Comparison of ENCODE assay signal across 1 cellular context in the genomic region with DNA sequence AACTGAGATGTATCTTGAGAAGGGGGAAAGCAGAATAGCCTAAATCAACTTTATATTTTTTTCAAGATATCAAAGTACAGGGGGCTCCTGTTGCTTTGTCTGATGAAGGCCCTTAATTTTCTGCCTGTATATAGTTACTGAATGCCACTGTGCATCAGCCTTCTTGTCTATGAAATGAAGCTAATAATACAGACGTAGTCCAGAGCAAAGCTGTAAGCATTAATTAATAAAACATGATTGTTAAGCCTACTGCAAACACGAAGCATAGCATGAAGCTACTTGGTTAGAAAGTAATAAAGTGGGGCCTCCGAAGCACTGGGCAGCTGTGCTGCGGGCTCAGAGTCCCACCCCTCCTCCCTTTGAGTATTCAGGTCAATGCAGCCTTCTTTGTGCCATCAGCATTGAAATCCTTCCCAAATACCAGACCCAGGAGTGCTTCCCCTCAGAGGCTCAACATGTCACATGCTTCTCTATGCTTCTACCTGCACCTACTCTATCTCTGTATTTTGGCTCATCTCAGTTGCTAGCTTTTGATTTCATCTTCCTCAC.
TF ChIP-seq lines count a peak whose summit lies in the region.

No MANE protein-coding gene starts in this region.

TF ChIP-seq in H1, 55 proteins besides CTCF, POLR2A, EP300 and RAD21 (continued from another document):
- TF ChIP-seq POU5F1 (IDR thresholded peaks at IDR 0.05; ENCODE audit: low read depth, low read length) (no peak), RBBP5 (IDR thresholded peaks at IDR 0.05; ENCODE audit: borderline replicate concordance, low read depth, low read length) (no peak), BRCA1 (IDR thresholded peaks at IDR 0.05; ENCODE audit: low read depth, low read length) (no peak), CHD1 (IDR thresholded peaks at IDR 0.05; ENCODE audit: low read depth, low read length) (no peak)
